8 cellular contexts compared by ENCODE assay signal in the genomic region with DNA sequence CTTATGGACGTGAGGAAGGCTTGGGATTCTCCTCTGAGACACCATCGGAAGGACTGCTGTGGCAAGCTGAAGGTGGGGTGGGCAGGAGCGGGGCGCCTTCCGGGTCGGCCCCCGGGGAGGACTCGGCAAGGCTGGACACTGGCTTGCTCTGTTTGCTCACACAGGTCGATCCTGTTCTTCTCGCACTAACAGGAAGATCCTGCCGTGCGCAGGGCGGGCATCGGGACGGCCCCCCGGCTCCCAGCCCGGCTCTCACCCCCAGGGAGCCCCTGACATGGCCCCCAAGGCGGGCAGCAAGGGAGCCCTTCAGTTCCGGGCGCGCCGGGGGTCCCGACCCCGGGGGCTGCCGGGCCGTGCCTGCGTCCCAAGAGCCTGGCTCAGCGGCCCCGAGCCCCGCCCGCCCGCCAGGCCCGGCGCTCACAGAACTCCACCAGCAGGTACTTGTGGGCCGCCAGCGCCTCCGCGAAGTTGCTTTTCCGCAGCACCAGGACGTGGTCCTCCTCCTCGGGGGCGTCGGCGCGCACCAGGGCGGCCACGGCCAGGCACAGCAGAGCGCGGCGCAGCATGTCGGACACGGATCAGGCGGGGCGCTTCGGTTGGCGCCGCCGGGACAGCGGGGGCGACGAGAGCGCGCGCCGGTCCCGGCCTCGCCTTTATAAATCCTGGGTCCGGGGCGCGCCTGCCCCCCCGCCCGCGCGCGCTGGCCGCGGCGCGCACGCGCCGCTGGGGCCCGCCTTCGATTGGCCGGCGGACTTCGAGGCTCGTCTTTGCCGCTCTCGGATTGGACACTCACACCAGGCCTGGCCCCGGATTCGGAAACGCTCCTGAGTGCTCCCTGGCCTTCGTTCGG. TPM values are rescaled to one million over a fixed set of nuclear protein-coding genes. Genes with fewer than 3 reads are reported as not detected.
DNase-seq lines count a peak whose midpoint lies in the region; ATAC-seq and TF ChIP-seq lines count a peak whose summit lies in the region.

A gene (minus strand): TSS at position 630 of the 850 bp plus-strand sequence. CDS start 64 bp downstream, at position 566.

- H3K27ac Mint-ChIP-seq in activated naive CD4-positive, alpha-beta T cell treated with anti-CD3 and anti-CD28 coated beads, Interleukin-2, amount 50 U/mL, for 24 hours = peak within 1 kb of the TSS; percentile 89

- H3K27me3 ChIP-seq in right atrium auricular region = no peaks in the 10 kb centered on the region
- no peaks in the 10 kb centered on the region for H3K27me3 ChIP-seq in gastrocnemius medialis

- H3K36me3 ChIP-seq in right atrium auricular region = peaks cover 38% of the 10 kb centered on the region
- H3K36me3 ChIP-seq in gastrocnemius medialis = peaks cover 0 to 22% of the 10 kb centered on the region in 2 donors

- TF ChIP-seq CTCF in right atrium auricular region (IDR thresholded peaks at IDR 0.05) = no peak
- no peak for TF ChIP-seq CTCF in gastrocnemius medialis (IDR thresholded peaks at IDR 0.05 in 4 of 5, conservative IDR thresholded peaks at IDR 0.05 in 1 of 5)

- H3K27ac ChIP-seq in right atrium auricular region = peak within 1 kb of the TSS; percentile 96 to 99
- H3K27ac ChIP-seq in gastrocnemius medialis = peak within 1 kb of the TSS; percentile 99 to 100 (median 99)

- H3K36me3 Mint-ChIP-seq in activated naive CD4-positive, alpha-beta T cell treated with anti-CD3 and anti-CD28 coated beads, Interleukin-2, amount 50 U/mL, for 24 hours = peaks cover 12% of the 10 kb centered on the region

- DNase-seq in activated CD4-positive, CD25-positive, alpha-beta regulatory T cell treated with anti-CD3 and anti-CD28 coated beads, Interleukin-2, amount 50 U/mL, for 72 hours = peak; percentile 39
- DNase-seq in right atrium auricular region (ENCODE audit: low spot score) = peak; percentile 100
- no peak for DNase-seq in gastrocnemius medialis
- no peak for DNase-seq in iPS-NIHi11 (ENCODE audit: low spot score)
- DNase-seq in MV-4-11 (lab: John Stamatoyannopoulos, UW) = no peak

- H3K27me3 Mint-ChIP-seq in activated naive CD4-positive, alpha-beta T cell treated with anti-CD3 and anti-CD28 coated beads, Interleukin-2, amount 50 U/mL, for 24 hours = no peaks in the 10 kb centered on the region

- peak; percentile 96 to 99 for TF ChIP-seq POLR2A in gastrocnemius medialis (IDR thresholded peaks at IDR 0.05)

- no peak for ATAC-seq in activated CD4-positive, CD25-positive, alpha-beta regulatory T cell treated with anti-CD3 and anti-CD28 coated beads, Interleukin-2, amount 50 U/mL, for 24 hours
- ATAC-seq in HG03460 (IDR thresholded peaks at IDR 0.05; ENCODE audit: unreplicated experiment) (peak; percentile 4), gastrocnemius medialis (no peak)

- intact Hi-C loops in gastrocnemius medialis (cut with DNase I; ENCODE audit: low total_unique reads) = loop anchor here (1.0 to 2.0 kb wide), 4 partner anchors 39 to 239 kb away; a partner anchor contains a TSS

- no peaks in the 10 kb centered on the region for H3K9me3 Mint-ChIP-seq in activated naive CD4-positive, alpha-beta T cell treated with anti-CD3 and anti-CD28 coated beads, Interleukin-2, amount 50 U/mL, for 24 hours

- peaks cover 0 to 47% of the 10 kb centered on the region in 2 donors for H3K4me1 ChIP-seq in right atrium auricular region
- H3K4me1 ChIP-seq in gastrocnemius medialis = peaks cover 53 to 55% of the 10 kb centered on the region in 2 donors

- no peaks in the 10 kb centered on the region for H3K9me3 ChIP-seq in right atrium auricular region
- H3K9me3 ChIP-seq in gastrocnemius medialis = no peaks in the 10 kb centered on the region

- peak within 1 kb of the TSS; percentile 91 to 97 for H3K4me3 ChIP-seq in right atrium auricular region
- H3K4me3 ChIP-seq in gastrocnemius medialis = peak within 1 kb of the TSS; percentile 85 to 94 (median 89)

- H3K4me3 Mint-ChIP-seq in activated naive CD4-positive, alpha-beta T cell treated with anti-CD3 and anti-CD28 coated beads, Interleukin-2, amount 50 U/mL, for 24 hours = peak within 1 kb of the TSS; percentile 92

- peaks cover 45% of the 10 kb centered on the region for H3K4me1 Mint-ChIP-seq in activated naive CD4-positive, alpha-beta T cell treated with anti-CD3 and anti-CD28 coated beads, Interleukin-2, amount 50 U/mL, for 24 hours

- in situ Hi-C loops in gastrocnemius medialis (cut with MboI; ENCODE audit: low sequenced_read_pairs in 4 of 4) = loop anchor here in 1 of 4 donors (5.0 kb wide), 1 partner anchor 38 kb away; no protein-coding TSS in a partner anchor

RNA-seq across cellular contexts. Expression of the gene that starts here (rescaled TPM):
- total RNA-seq in right atrium auricular region = 100 to 1,000 TPM; 321 to 426 TPM
- total RNA-seq in gastrocnemius medialis = 100 to 1,000 TPM; 497 to 717 (median 621) TPM

Comparison
In these comparisons a context has a peak if more than half of its experiments do, and no peak if none do; other contexts are left out.
1. DNase-seq: peak in activated CD4-positive, CD25-positive, alpha-beta regulatory T cell treated with anti-CD3 and anti-CD28 coated beads, Interleukin-2, amount 50 U/mL, for 72 hours (single experiment) and right atrium auricular region (single experiment); none in gastrocnemius medialis (0 of 2), iPS-NIHi11 (single experiment) and MV-4-11 (single experiment).